In the genomic region with DNA sequence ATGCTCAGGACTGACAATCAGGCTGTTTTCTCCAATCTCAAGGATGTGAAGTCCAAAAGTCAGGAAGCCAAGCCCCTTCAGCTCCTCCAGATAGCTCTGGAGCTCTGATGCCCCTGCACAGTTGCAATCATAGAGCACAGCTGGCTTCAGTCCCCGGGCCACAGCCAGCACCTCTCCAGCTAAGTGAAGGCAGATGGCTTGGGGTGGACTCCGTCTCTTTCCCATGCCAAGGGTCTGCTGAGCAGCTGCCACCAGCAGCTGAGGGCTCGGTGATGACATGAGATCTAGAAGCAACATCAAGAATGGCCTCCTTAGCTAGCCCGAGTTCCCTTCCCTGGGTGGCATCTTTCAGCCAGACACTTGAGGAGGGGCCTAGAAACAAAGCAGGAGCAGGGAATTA, we compare ENCODE assay signal across 8 cellular contexts. TPM values are rescaled to one million over a fixed set of nuclear protein-coding genes. Genes with fewer than 3 reads are reported as not detected.
A peak's percentile ranks its signal among the peaks of the same experiment; 100 is the strongest.
DNase-seq lines count a peak whose midpoint lies in the region; ATAC-seq and TF ChIP-seq lines count a peak whose summit lies in the region.

No MANE protein-coding gene starts in this region.

- intact Hi-C loops in CD8-positive, alpha-beta T cell (cut with DNase I, micrococcal nuclease) = loop anchor here in 1 of 2 experiments (2.0 to 5.0 kb wide), 2 partner anchors 27 to 36 kb away; a partner anchor contains a TSS
- intact Hi-C loops in MCF 10A (cut with micrococcal nuclease) = no loop called here

- H3K4me3 ChIP-seq in CD8-positive, alpha-beta T cell (ENCODE audit: low read depth, low read length) = no peak overlapping the region
- H3K4me3 ChIP-seq in Jurkat, Clone E6-1 (ENCODE audit: low read length) = peak overlapping the region; percentile 64

- peaks cover 17% of the 10 kb centered on the region for H3K4me1 ChIP-seq in CD8-positive, alpha-beta T cell (ENCODE audit: insufficient read depth, low read length)

- BruUV-seq in MCF 10A (replicated peaks; lab: Mats Ljungman, UMichigan) = no TSS peak

- no peak for TF ChIP-seq CTCF in CD8-positive, alpha-beta T cell (IDR thresholded peaks at IDR 0.05)
- TF ChIP-seq CTCF in MCF 10A (IDR thresholded peaks at IDR 0.05; ENCODE audit: unreplicated experiment) = no peak

- ATAC-seq in CD8-positive, alpha-beta T cell = no peak
- ATAC-seq in naive thymus-derived CD8-positive, alpha-beta T cell = no peak
- no peak for ATAC-seq in GM21360 (IDR thresholded peaks at IDR 0.05; ENCODE audit: unreplicated experiment)
- ATAC-seq in HG02852 (IDR thresholded peaks at IDR 0.05; ENCODE audit: unreplicated experiment) = no peak

- no peak for DNase-seq in CD8-positive, alpha-beta T cell
- no peak for DNase-seq in Jurkat, Clone E6-1 (ENCODE audit: low read depth, low spot score)
- peak; percentile 32 for DNase-seq in MCF 10A (ENCODE audit: unreplicated experiment)
- no peak for DNase-seq in naive thymus-derived CD8-positive, alpha-beta T cell
- no peak for DNase-seq in glomerular visceral epithelial cell (ENCODE audit: extremely low spot score)
- DNase-seq in stimulated activated CD8-positive, alpha-beta memory T cell treated with anti-CD3 and anti-CD28 coated beads, Interleukin-4, amount 100 ng/mL, for 48 hours = no peak

- no peak overlapping the region for H3K27ac ChIP-seq in CD8-positive, alpha-beta T cell (ENCODE audit: low read depth, low read length)

- peaks cover 51% of the 10 kb centered on the region for H3K36me3 Mint-ChIP-seq in CD8-positive, alpha-beta T cell
- peaks cover 58% of the 10 kb centered on the region for H3K36me3 Mint-ChIP-seq in MCF 10A (ENCODE audit: insufficient read depth, unreplicated experiment)
- H3K36me3 Mint-ChIP-seq in naive thymus-derived CD8-positive, alpha-beta T cell = peaks cover 4 to 21% (median 4%) of the 10 kb centered on the region in 3 donors

- CTCF ChIA-PET in CD8-positive, alpha-beta T cell (lab: Charles Lee) = interaction anchor here (0.9 to 3.0 kb wide), 5 partner anchors 10 to 40 kb away, joined by 3 to 13 read pairs (median 8); no protein-coding TSS in a partner anchor
- CTCF ChIA-PET in MCF 10A (lab: Yijun Ruan, JAX) = interaction anchor here (0.6 to 7.1 kb wide), 11 partner anchors 9 to 1877 kb away, joined by 3 to 70 read pairs (median 4); a partner anchor contains a TSS

- H3K27ac Mint-ChIP-seq in CD8-positive, alpha-beta T cell = peak overlapping the region; percentile 98
- H3K27ac Mint-ChIP-seq in MCF 10A (ENCODE audit: low read depth, unreplicated experiment) = peak overlapping the region; percentile 96
- H3K27ac Mint-ChIP-seq in naive thymus-derived CD8-positive, alpha-beta T cell = peak overlapping the region; percentile 31 to 99 (median 98)

- H3K9me3 Mint-ChIP-seq in CD8-positive, alpha-beta T cell = no peaks in the 10 kb centered on the region
- H3K9me3 Mint-ChIP-seq in MCF 10A (ENCODE audit: unreplicated experiment) = no peaks in the 10 kb centered on the region
- no peaks in the 10 kb centered on the region for H3K9me3 Mint-ChIP-seq in naive thymus-derived CD8-positive, alpha-beta T cell

- H3K9me3 ChIP-seq in CD8-positive, alpha-beta T cell (ENCODE audit: low read length) = no peaks in the 10 kb centered on the region

- H3K27me3 ChIP-seq in CD8-positive, alpha-beta T cell (ENCODE audit: insufficient read depth, low read length) = no peaks in the 10 kb centered on the region

- H3K4me1 Mint-ChIP-seq in CD8-positive, alpha-beta T cell (ENCODE audit: low read depth) = peaks cover 42% of the 10 kb centered on the region
- peaks cover 22% of the 10 kb centered on the region for H3K4me1 Mint-ChIP-seq in MCF 10A (ENCODE audit: insufficient read depth, unreplicated experiment)
- peaks cover 13 to 57% (median 41%) of the 10 kb centered on the region in 4 donors for H3K4me1 Mint-ChIP-seq in naive thymus-derived CD8-positive, alpha-beta T cell

- peak overlapping the region; percentile 92 for H3K4me3 Mint-ChIP-seq in CD8-positive, alpha-beta T cell
- peak overlapping the region; percentile 90 for H3K4me3 Mint-ChIP-seq in MCF 10A (ENCODE audit: unreplicated experiment)
- peak overlapping the region in 9 of 10 donors; percentile 86 to 98 (median 95) for H3K4me3 Mint-ChIP-seq in naive thymus-derived CD8-positive, alpha-beta T cell

- peaks cover 19% of the 10 kb centered on the region for H3K36me3 ChIP-seq in CD8-positive, alpha-beta T cell (ENCODE audit: insufficient read depth, low read length)

- no peaks in the 10 kb centered on the region for H3K27me3 Mint-ChIP-seq in CD8-positive, alpha-beta T cell (ENCODE audit: low read depth)
- no peaks in the 10 kb centered on the region for H3K27me3 Mint-ChIP-seq in MCF 10A (ENCODE audit: insufficient read depth, unreplicated experiment)
- H3K27me3 Mint-ChIP-seq in naive thymus-derived CD8-positive, alpha-beta T cell = peaks cover 0 to 9% (median 3%) of the 10 kb centered on the region in 5 donors

- POLR2A ChIA-PET in CD8-positive, alpha-beta T cell (lab: Charles Lee) = interaction anchor here (1.2 to 17.3 kb wide), 3 partner anchors 9 to 61 kb away, joined by 3 to 377 read pairs (median 63); a partner anchor contains a TSS
- POLR2A ChIA-PET in MCF 10A (lab: Yijun Ruan, JAX) = interaction anchor here (0.7 to 6.2 kb wide), 18 partner anchors 9 to 273 kb away, joined by 3 to 142 read pairs (median 14); a partner anchor contains a TSS
- POLR2A ChIA-PET in naive thymus-derived CD8-positive, alpha-beta T cell (lab: Charles Lee) = interaction anchor here (0.7 to 26.4 kb wide), 5 partner anchors 24 to 41 kb away, joined by 3 to 1192 read pairs (median 3); a partner anchor contains a TSS

RNA-seq across cellular contexts. Expression of a gene that starts 1.0 kb away (rescaled TPM):
- total RNA-seq in CD8-positive, alpha-beta T cell = under 1 TPM; 0.71 to 0.75 TPM
- polyA plus RNA-seq in Jurkat, Clone E6-1 (2012; ENCODE audit: insufficient read depth, insufficient read length) = 6.1 TPM
- total RNA-seq in MCF 10A (2022) = 6.8 and 7.1 TPM in 2 replicates
- 1 to 10 TPM; 1.7 to 1.8 TPM for total RNA-seq in naive thymus-derived CD8-positive, alpha-beta T cell
- polyA plus RNA-seq in naive thymus-derived CD8-positive, alpha-beta T cell = under 1 TPM; 0.30 to 0.88 (median 0.55) TPM

RNA-seq across cellular contexts. Expression of a gene that starts 22.6 kb away (rescaled TPM):
- total RNA-seq in CD8-positive, alpha-beta T cell = 1 to 10 TPM; 2.5 to 3.4 TPM
- polyA plus RNA-seq in Jurkat, Clone E6-1 (2012; ENCODE audit: insufficient read depth, insufficient read length) = not detected
- total RNA-seq in MCF 10A (2022) = 87.8 and 106 TPM in 2 replicates
- 1 to 10 TPM; 2.4 to 2.6 TPM for total RNA-seq in naive thymus-derived CD8-positive, alpha-beta T cell
- polyA plus RNA-seq in naive thymus-derived CD8-positive, alpha-beta T cell = 1 to 10 TPM in 1 of 3 donors, under 1 TPM in 2; 0.49 to 2.1 (median 0.86) TPM

RNA-seq across cellular contexts. Expression of a gene that starts 27.5 kb away (rescaled TPM):
- 100 to 1,000 TPM; 209 to 230 TPM for total RNA-seq in CD8-positive, alpha-beta T cell
- polyA plus RNA-seq in Jurkat, Clone E6-1 (2012; ENCODE audit: insufficient read depth, insufficient read length) = 126 TPM
- not detected in 2 replicates for total RNA-seq in MCF 10A (2022)
- 100 to 1,000 TPM; 701 to 717 TPM for total RNA-seq in naive thymus-derived CD8-positive, alpha-beta T cell
- polyA plus RNA-seq in naive thymus-derived CD8-positive, alpha-beta T cell = 100 to 1,000 TPM; 333 to 540 (median 423) TPM

RNA-seq across cellular contexts. Expression of a gene that starts 44.4 kb away (rescaled TPM):
- total RNA-seq in CD8-positive, alpha-beta T cell = 1 to 10 TPM; 7.5 to 7.9 TPM
- 5.8 TPM for polyA plus RNA-seq in Jurkat, Clone E6-1 (2012; ENCODE audit: insufficient read depth, insufficient read length)
- total RNA-seq in MCF 10A (2022) = 20.4 and 23.8 TPM in 2 replicates
- 10 to 100 TPM; 15.2 to 15.6 TPM for total RNA-seq in naive thymus-derived CD8-positive, alpha-beta T cell
- polyA plus RNA-seq in naive thymus-derived CD8-positive, alpha-beta T cell = 1 to 10 TPM; 3.0 to 5.6 (median 3.1) TPM

Comparison
In these comparisons a context has a peak if more than half of its experiments do, and no peak if none do; other contexts are left out.
1. RNA of a gene that starts 22.6 kb away (total RNA-seq): 87.8 to 106 TPM in MCF 10A; 2.5 to 3.4 TPM in CD8-positive, alpha-beta T cell and 2.4 to 2.6 TPM in naive thymus-derived CD8-positive, alpha-beta T cell; every median in the first group is over 10 times any median in the second.
2. RNA of a gene that starts 27.5 kb away (total RNA-seq): 701 to 717 TPM in naive thymus-derived CD8-positive, alpha-beta T cell and 209 to 230 TPM in CD8-positive, alpha-beta T cell; not detected in MCF 10A; every median in the first group is over 100 times any median in the second.
3. Peak in every context shown above with its lines, with median percentiles within 50 percentile points of each other: H3K27ac Mint-ChIP-seq and H3K4me3 Mint-ChIP-seq.